In genomic region chr21:45837936-45838335, GRCh38 we compare ENCODE assay signal across 17 cellular contexts.
"Had no signal": no experiment of that assay in that cellular context is flagged by ENCODE, and none has a peak within 500 bp of the region (broad histone marks: within the 10 kb centered on the region; RNA-seq: fewer than 3 reads in every experiment).

No MANE protein-coding gene starts in this region.

- DNase-seq: caudate nucleus; colonic mucosa; dermis blood vessel endothelial cell; effector CD8-positive, alpha-beta T cell; foreskin melanocyte; heart left ventricle; left cardiac atrium; left ventricle myocardium inferior; lower lobe of right lung; mesenchymal stem cell; mucosa of descending colon; naive thymus-derived CD8-positive, alpha-beta T cell; sigmoid colon; stimulated activated naive CD4-positive, alpha-beta T cell; tibial artery had no signal

- H3K36me3 ChIP-seq: colonic mucosa, heart left ventricle, left ventricle myocardium inferior, lower lobe of right lung, right atrium auricular region, sigmoid colon, tibial artery had no signal

- H3K27me3 ChIP-seq: colonic mucosa, heart left ventricle, right atrium auricular region, sigmoid colon, tibial artery had no signal

- H3K4me1 ChIP-seq: colonic mucosa, lower lobe of right lung, tibial artery had no signal

- H3K9me3 ChIP-seq: colonic mucosa had no signal

- H3K4me3 ChIP-seq: colonic mucosa, heart left ventricle, left ventricle myocardium inferior, lower lobe of right lung, mucosa of descending colon, right atrium auricular region, sigmoid colon, skin epidermis, tibial artery had no signal

- ATAC-seq: heart left ventricle; left cardiac atrium; lower lobe of right lung; mucosa of descending colon; naive thymus-derived CD8-positive, alpha-beta T cell had no signal

- H3K27ac ChIP-seq: colonic mucosa, heart left ventricle, left ventricle myocardium inferior, lower lobe of right lung, right atrium auricular region, sigmoid colon, skin epidermis, tibial artery had no signal
